In genomic region chr22:41526802-41527799, GRCh38 we compare ENCODE assay signal across 8 cellular contexts.
DNase-seq lines count a peak whose midpoint lies in the region; ATAC-seq and TF ChIP-seq lines count a peak whose summit lies in the region.

No MANE protein-coding gene starts in this region.

- H3K27ac Mint-ChIP-seq in memory B cell, result peak overlapping the region; percentile 74

- ATAC-seq in memory B cell (ENCODE audit: low read depth), result peak; percentile 83

- H3K4me3 Mint-ChIP-seq in memory B cell, result no peak overlapping the region

- peak; percentile 95 for TF ChIP-seq CTCF in C4-2B (conservative IDR thresholded peaks at IDR 0.05)

- peaks cover 8% of the 10 kb centered on the region for H3K4me1 Mint-ChIP-seq in memory B cell

- DNase-seq in HuH-7 (ENCODE audit: low spot score) (peak; percentile 78), cerebellar cortex (ENCODE audit: low spot score) (peak; percentile 64), memory B cell (ENCODE audit: low spot score in 2 of 2) (peak; percentile 78 to 83), SW 1271 (lab: John Stamatoyannopoulos, UW) (no peak), NCI-H510A (lab: John Stamatoyannopoulos, UW) (no peak)
- DNase-seq in activated CD4-positive, alpha-beta T cell treated with anti-CD3 and anti-CD28 coated beads for 24 hours (ENCODE audit: low read depth in 2 of 2), result peak; percentile 48 to 51
- DNase-seq in stimulated activated CD8-positive, alpha-beta memory T cell treated with anti-CD3 and anti-CD28 coated beads, Interleukin-4, amount 100 ng/mL, for 1 hour (ENCODE audit: low read depth in 2 of 2, low spot score in 1 of 2), result peak; percentile 36 to 45

- H3K9me3 Mint-ChIP-seq in memory B cell, result no peaks in the 10 kb centered on the region

- no peak overlapping the region for H3K27ac ChIP-seq in C4-2B

- no peaks in the 10 kb centered on the region for H3K27me3 Mint-ChIP-seq in memory B cell

- H3K36me3 Mint-ChIP-seq in memory B cell, result peaks cover 15% of the 10 kb centered on the region

Comparison
In these comparisons a context has a peak if more than half of its experiments do, and no peak if none do; other contexts are left out.
1. DNase-seq: peak in HuH-7 (single experiment), activated CD4-positive, alpha-beta T cell treated with anti-CD3 and anti-CD28 coated beads for 24 hours (2 of 2), cerebellar cortex (single experiment), memory B cell (2 of 2) and stimulated activated CD8-positive, alpha-beta memory T cell treated with anti-CD3 and anti-CD28 coated beads, Interleukin-4, amount 100 ng/mL, for 1 hour (2 of 2); none in SW 1271 (0 of 2) and NCI-H510A (single experiment).